Comparison of ENCODE assay signal across 8 cellular contexts in genomic region chr19:32405431-32406160, GRCh38. TPM values are rescaled to one million over a fixed set of nuclear protein-coding genes. Genes with fewer than 3 reads are reported as not detected.
DNase-seq lines count a peak whose midpoint lies in the region; ATAC-seq, FAIRE-seq and TF ChIP-seq lines count a peak whose summit lies in the region.

A gene with protein sequence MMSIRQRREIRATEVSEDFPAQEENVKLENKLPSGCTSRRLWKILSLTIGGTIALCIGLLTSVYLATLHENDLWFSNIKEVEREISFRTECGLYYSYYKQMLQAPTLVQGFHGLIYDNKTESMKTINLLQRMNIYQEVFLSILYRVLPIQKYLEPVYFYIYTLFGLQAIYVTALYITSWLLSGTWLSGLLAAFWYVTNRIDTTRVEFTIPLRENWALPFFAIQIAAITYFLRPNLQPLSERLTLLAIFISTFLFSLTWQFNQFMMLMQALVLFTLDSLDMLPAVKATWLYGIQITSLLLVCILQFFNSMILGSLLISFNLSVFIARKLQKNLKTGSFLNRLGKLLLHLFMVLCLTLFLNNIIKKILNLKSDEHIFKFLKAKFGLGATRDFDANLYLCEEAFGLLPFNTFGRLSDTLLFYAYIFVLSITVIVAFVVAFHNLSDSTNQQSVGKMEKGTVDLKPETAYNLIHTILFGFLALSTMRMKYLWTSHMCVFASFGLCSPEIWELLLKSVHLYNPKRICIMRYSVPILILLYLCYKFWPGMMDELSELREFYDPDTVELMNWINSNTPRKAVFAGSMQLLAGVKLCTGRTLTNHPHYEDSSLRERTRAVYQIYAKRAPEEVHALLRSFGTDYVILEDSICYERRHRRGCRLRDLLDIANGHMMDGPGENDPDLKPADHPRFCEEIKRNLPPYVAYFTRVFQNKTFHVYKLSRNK (plus strand): TSS chr19:32405770. CDS start chr19:32408254, 2,484 bp downstream.

- TF ChIP-seq POLR2A in GM12891 (IDR thresholded peaks at IDR 0.05; ENCODE audit: low read depth, low read length) = peak; percentile 96

- peak within 1 kb of the TSS; percentile 96 for H2AFZ ChIP-seq in parathyroid adenoma

- peak; percentile 99 for FAIRE-seq in GM12891 (lab: Jason Lieb, UNC)

- H3K27ac ChIP-seq in parathyroid adenoma (peak within 1 kb of the TSS; percentile 97), tibial artery (peak within 1 kb of the TSS; percentile 100)

- peak; percentile 95 for ATAC-seq in HG02759 (IDR thresholded peaks at IDR 0.05; ENCODE audit: unreplicated experiment)

- DNase-seq in GM12891 (ENCODE audit: insufficient read length, low spot score) = peak; percentile 92
- peak; percentile 89 for DNase-seq in NCI-H128 (lab: John Stamatoyannopoulos, UW; ENCODE audit: unreplicated experiment)
- peak; percentile 75 for DNase-seq in T follicular helper cell (ENCODE audit: low read depth)
- peak; percentile 97 for DNase-seq in adipocyte (ENCODE audit: low read depth)
- peak; percentile 98 for DNase-seq in cardiac septum (ENCODE audit: low spot score)
- peak; percentile 94 to 97 for DNase-seq in tibial artery

- H3K4me1 ChIP-seq in adipocyte (ENCODE audit: control insufficient read depth, insufficient read depth, low read length) = peaks cover 27% of the 10 kb centered on the region
- no peaks in the 10 kb centered on the region for H3K4me1 ChIP-seq in parathyroid adenoma
- H3K4me1 ChIP-seq in tibial artery = peaks cover 0 to 20% (median 12%) of the 10 kb centered on the region in 4 donors

- H3K36me3 ChIP-seq in adipocyte (ENCODE audit: control insufficient read depth, insufficient read depth, low read length, severe bottlenecking) = peaks cover 16% of the 10 kb centered on the region
- peaks cover 2% of the 10 kb centered on the region for H3K36me3 ChIP-seq in parathyroid adenoma (ENCODE audit: control insufficient read depth, insufficient read depth, low read length)
- peaks cover 0 to 15% (median 14%) of the 10 kb centered on the region in 3 donors for H3K36me3 ChIP-seq in tibial artery

- TF ChIP-seq CTCF in parathyroid adenoma (IDR thresholded peaks at IDR 0.05) (peak; percentile 15), tibial artery (IDR thresholded peaks at IDR 0.05) (peak in 1 of 2 experiments; percentile 2)

- H3K27me3 ChIP-seq in adipocyte (replicated peaks; ENCODE audit: control insufficient read depth, insufficient read depth, low read length) (no peaks in the 10 kb centered on the region), parathyroid adenoma (ENCODE audit: control insufficient read depth, insufficient read depth, low read length) (no peaks in the 10 kb centered on the region), tibial artery (no peaks in the 10 kb centered on the region)

- H3K9me3 ChIP-seq in adipocyte (ENCODE audit: control insufficient read depth, low read length) (no peaks in the 10 kb centered on the region), parathyroid adenoma (ENCODE audit: control insufficient read depth, low read length) (no peaks in the 10 kb centered on the region), tibial artery (no peaks in the 10 kb centered on the region)

- H3K4me2 ChIP-seq in parathyroid adenoma (ENCODE audit: low read length) = peak within 1 kb of the TSS; percentile 91

- H3K9ac ChIP-seq in adipocyte (ENCODE audit: low read length) (peak within 1 kb of the TSS; percentile 97), parathyroid adenoma (peak within 1 kb of the TSS; percentile 97)

- no peaks in the 10 kb centered on the region for H3K79me2 ChIP-seq in parathyroid adenoma

- intact Hi-C loops in cardiac septum (cut with DNase I) (loop anchor here (5.0 kb wide), 1 partner anchor 58 kb away; the partner anchor contains the start of gene ZNF507), tibial artery (cut with DNase I; ENCODE audit: low total_unique reads) (loop anchor here (2.0 to 10.0 kb wide), 3 partner anchors 63 to 269 kb away; partner anchors contain the start of genes ANKRD27, PDCD5 and RGS9BP)

- H3K4me3 ChIP-seq in adipocyte (ENCODE audit: low read length) (peak within 1 kb of the TSS; percentile 88), parathyroid adenoma (ENCODE audit: low read depth, low read length) (peak within 1 kb of the TSS; percentile 99), tibial artery (peak within 1 kb of the TSS; percentile 93 to 97)

TF ChIP-seq in GM12891, 5 proteins besides CTCF, POLR2A, EP300 and RAD21:
- peak; percentile 78 for TF ChIP-seq POU2F2 (IDR thresholded peaks at IDR 0.05; ENCODE audit: low read depth, low read length)
- peak; percentile 67 for TF ChIP-seq SPI1 (IDR thresholded peaks at IDR 0.05; ENCODE audit: low read depth, low read length)
- no peak for TF ChIP-seq PAX5 (IDR thresholded peaks at IDR 0.05; ENCODE audit: insufficient read depth, low read length, severe bottlenecking)
- peak; percentile 98 for TF ChIP-seq POLR2AphosphoS5 (IDR thresholded peaks at IDR 0.05; ENCODE audit: low read depth, low read length)
- peak; percentile 89 for TF ChIP-seq TAF1 (IDR thresholded peaks at IDR 0.05; ENCODE audit: low read depth, low read length)

RNA-seq across cellular contexts. Expression of the gene that starts here (rescaled TPM):
- polyA plus RNA-seq in GM12891 (2012; ENCODE audit: low read depth, missing spikeins) = 5.4 TPM
- 8.6 TPM for total RNA-seq in cardiac septum

Comparison
In these comparisons a context has a peak if more than half of its experiments do, and no peak if none do; other contexts are left out.
1. Peak in every context shown above with its lines: DNase-seq, ATAC-seq, H3K4me3 ChIP-seq and H3K27ac ChIP-seq.